Comparison of ENCODE assay signal across 20 cellular contexts in genomic region chr1:81410351-81410750, GRCh38.
DNase-seq lines count a peak whose midpoint lies in the region; ATAC-seq lines count a peak whose summit lies in the region.
"Had no signal": no experiment of that assay in that cellular context is flagged by ENCODE, and none has a peak within 500 bp of the region (broad histone marks: within the 10 kb centered on the region; RNA-seq: fewer than 3 reads in every experiment).

No MANE protein-coding gene starts in this region.

- no peaks in the 10 kb centered on the region for H3K4me1 Mint-ChIP-seq in activated T-cell treated with anti-CD3 and anti-CD28 coated beads, Interleukin-2, amount 50 U/mL, for 24 hours (ENCODE audit: low read depth)
- H3K4me1 Mint-ChIP-seq: CD4-positive, alpha-beta memory T cell had no signal

- H3K4me3 Mint-ChIP-seq in activated T-cell treated with anti-CD3 and anti-CD28 coated beads, Interleukin-2, amount 50 U/mL, for 24 hours: no peak overlapping the region
- H3K4me3 Mint-ChIP-seq: CD4-positive, alpha-beta memory T cell; HFFc6 had no signal

- no peaks in the 10 kb centered on the region for H3K27me3 ChIP-seq in H7 (ENCODE audit: control insufficient read depth, insufficient read depth, low read length)
- H3K27me3 ChIP-seq: BLaER1 treated with 17β-estradiol and CSF1 and Interleukin-3, amounts not matched to agents 10 nM and 100 nM had no signal

- peak overlapping the region; percentile 28 for H3K27ac ChIP-seq in caudate nucleus (ENCODE audit: low read depth, low read length)
- H3K27ac ChIP-seq: BLaER1 treated with 17β-estradiol and CSF1 and Interleukin-3, amounts not matched to agents 10 nM and 100 nM; PC-9; RWPE1 had no signal

- H3K4me3 ChIP-seq in H7 (ENCODE audit: insufficient read depth, low read depth, low read length): no peak overlapping the region
- H3K4me3 ChIP-seq: BLaER1 treated with 17β-estradiol and CSF1 and Interleukin-3, amounts not matched to agents 10 nM and 100 nM; PC-9 had no signal

- no peaks in the 10 kb centered on the region for H3K36me3 ChIP-seq in H7 (replicated peaks; ENCODE audit: control insufficient read depth, insufficient read depth, low read length)
- H3K36me3 ChIP-seq: BLaER1 treated with 17β-estradiol and CSF1 and Interleukin-3, amounts not matched to agents 10 nM and 100 nM had no signal

- in situ Hi-C loops in G401 (cut with HindIII; ENCODE audit: low sequenced_read_pairs): no loop called here

- H3K36me3 Mint-ChIP-seq in activated T-cell treated with anti-CD3 and anti-CD28 coated beads, Interleukin-2, amount 50 U/mL, for 24 hours (ENCODE audit: low read depth): no peaks in the 10 kb centered on the region
- H3K36me3 Mint-ChIP-seq: CD4-positive, alpha-beta memory T cell had no signal

- ATAC-seq in GM21717 (IDR thresholded peaks at IDR 0.05; ENCODE audit: unreplicated experiment): no peak

- H3K27ac Mint-ChIP-seq in activated T-cell treated with anti-CD3 and anti-CD28 coated beads, Interleukin-2, amount 50 U/mL, for 24 hours: no peak overlapping the region
- H3K27ac Mint-ChIP-seq: CD4-positive, alpha-beta memory T cell; HFFc6 had no signal

- peak; percentile 9 for DNase-seq in G401 (ENCODE audit: low spot score)
- peak; percentile 23 for DNase-seq in H7
- peak in 5 of 61 donors; percentile 2 to 9 (median 8) for DNase-seq in caudate nucleus (lab: John Stamatoyannopoulos, UW)
- DNase-seq in islet precursor cell: peak; percentile 88
- no peak for DNase-seq in activated T-cell treated with anti-CD3 and anti-CD28 coated beads, Interleukin-2, amount 50 U/mL, for 24 hours
- no peak for DNase-seq in AG08395 (ENCODE audit: low spot score)
- DNase-seq: CD4-positive, alpha-beta memory T cell; DMS153; GF-D8; HFFc6; Kasumi-1; NCI-H1417; NCI-H1694 treated with DMSO at 0.1 percent for 48 hours; NCI-H2081 treated with DMSO at 0.1 percent for 48 hours; NCI-H510A; NCI-H748 treated with DMSO at 0.1 percent for 48 hours; PC-9 had no signal

- peaks cover 3% of the 10 kb centered on the region for H3K9me3 Mint-ChIP-seq in activated T-cell treated with anti-CD3 and anti-CD28 coated beads, Interleukin-2, amount 50 U/mL, for 24 hours
- H3K9me3 Mint-ChIP-seq: HFFc6 had no signal

- no peaks in the 10 kb centered on the region for H3K27me3 Mint-ChIP-seq in activated T-cell treated with anti-CD3 and anti-CD28 coated beads, Interleukin-2, amount 50 U/mL, for 24 hours

Comparison
In these comparisons a context has a peak if more than half of its experiments do, and no peak if none do; other contexts are left out.
1. DNase-seq: peak in G401 (single experiment), H7 (single experiment) and islet precursor cell (single experiment); none in activated T-cell treated with anti-CD3 and anti-CD28 coated beads, Interleukin-2, amount 50 U/mL, for 24 hours (single experiment) and AG08395 (single experiment).